ENCODE assay signal across 1 cellular context in genomic region chr1:22089134-22089571, GRCh38.
TF ChIP-seq lines count a peak whose summit lies in the region.

No MANE protein-coding gene starts in this region.

TF ChIP-seq in K562, 482 proteins besides CTCF, POLR2A, EP300 and RAD21:
- TF ChIP-seq MGA (IDR thresholded peaks at IDR 0.05): no peak
- TF ChIP-seq DPF2 (IDR thresholded peaks at IDR 0.05): no peak
- TF ChIP-seq C11orf30 (IDR thresholded peaks at IDR 0.05; ENCODE audit: low read depth): peak; percentile 35; the same call in 1 of the 2 replicates
- peak; percentile 66 for TF ChIP-seq NFE2 (IDR thresholded peaks at IDR 0.05; ENCODE audit: low read depth)
- TF ChIP-seq ZNF316 (IDR thresholded peaks at IDR 0.05): peak; percentile 19; the same call in 1 of the 2 replicates
- 0 out of 2 replicates have a peak, but pooled peaks have one; percentile 18 for TF ChIP-seq CEBPB (tag; IDR thresholded peaks at IDR 0.05)
- TF ChIP-seq TFAM (CRISPR knock-in tag; conservative IDR thresholded peaks at IDR 0.05): no peak
- no peak for TF ChIP-seq HOXB6 (CRISPR knock-in tag; IDR thresholded peaks at IDR 0.05; ENCODE audit: borderline replicate concordance)
